ENCODE assay signal across 8 cellular contexts in genomic region chr6:158660331-158660730, GRCh38. TPM values are rescaled to one million over a fixed set of nuclear protein-coding genes. Genes with fewer than 3 reads are reported as not detected.
DNase-seq lines count a peak whose midpoint lies in the region; ATAC-seq and TF ChIP-seq lines count a peak whose summit lies in the region.

No MANE protein-coding gene starts in this region.

- TF ChIP-seq CTCF in mammary epithelial cell (conservative IDR thresholded peaks at IDR 0.05 in 1 of 2, IDR thresholded peaks at IDR 0.05 in 1 of 2; ENCODE audit: extremely low read depth in 1 of 2, insufficient read depth in 1 of 2, low read depth in 1 of 2, low read length in 2 of 2) (peak; percentile 49 to 59), neural cell (IDR thresholded peaks at IDR 0.05; ENCODE audit: poor library complexity, severe bottlenecking) (peak; percentile 12), coronary artery (IDR thresholded peaks at IDR 0.05) (no peak)

- H2AFZ ChIP-seq in mammary epithelial cell (ENCODE audit: low read depth, low read length) = no peak overlapping the region
- H2AFZ ChIP-seq in neural cell (ENCODE audit: low read depth, low read length) = no peak overlapping the region

- H4K20me1 ChIP-seq in mammary epithelial cell (ENCODE audit: insufficient read depth, low read length) (no peaks in the 10 kb centered on the region), neural cell (ENCODE audit: insufficient read depth) (no peaks in the 10 kb centered on the region)

- H3K9me3 ChIP-seq in mammary epithelial cell (replicated peaks; ENCODE audit: insufficient read depth, low read length) = no peaks in the 10 kb centered on the region
- H3K9me3 ChIP-seq in neural cell (ENCODE audit: low read length) = no peaks in the 10 kb centered on the region

- no TSS peak for BruUV-seq in mammary epithelial cell (replicated peaks; lab: Mats Ljungman, UMichigan)

- TF ChIP-seq RAD21 in Ishikawa (IDR thresholded peaks at IDR 0.05; ENCODE audit: low read depth) (peak; percentile 74), neural cell (conservative IDR thresholded peaks at IDR 0.05) (no peak)

- H3K9ac ChIP-seq in mammary epithelial cell (ENCODE audit: insufficient read depth, low read length) = no peak overlapping the region
- H3K9ac ChIP-seq in neural cell (ENCODE audit: low read length) = no peak overlapping the region

- no peak overlapping the region for H3K27ac ChIP-seq in mammary epithelial cell (ENCODE audit: insufficient read depth, low read depth, low read length)
- no peak overlapping the region for H3K27ac ChIP-seq in neural cell (ENCODE audit: low read length)
- H3K27ac ChIP-seq in coronary artery = no peak overlapping the region

- H3K4me3 ChIP-seq in mammary epithelial cell (replicated peaks in 1 of 3; ENCODE audit: insufficient read depth in 1 of 3, low read depth in 2 of 3, low read length in 3 of 3) (no peak overlapping the region), neural cell (ENCODE audit: low read length) (no peak overlapping the region), coronary artery (no peak overlapping the region)

- no peaks in the 10 kb centered on the region for H3F3A ChIP-seq in neural cell (ENCODE audit: insufficient read depth, low read length, poor library complexity, severe bottlenecking)

- dilution Hi-C loops in mammary epithelial cell (cut with HindIII; ENCODE audit: low sequenced_read_pairs) = no loop called here

- CTCF ChIA-PET in mammary epithelial cell (lab: Charles Lee; ENCODE audit: low non-redundant PET) = no interaction called here

- TF ChIP-seq EP300 in Ishikawa (IDR thresholded peaks at IDR 0.05; ENCODE audit: borderline replicate concordance) (no peak), neural cell (conservative IDR thresholded peaks at IDR 0.05; ENCODE audit: poor library complexity, severe bottlenecking) (no peak)

- H3K79me2 ChIP-seq in mammary epithelial cell (ENCODE audit: insufficient read depth, low read length) = no peaks in the 10 kb centered on the region
- H3K79me2 ChIP-seq in neural cell (replicated peaks; ENCODE audit: insufficient read depth, low read length) = no peaks in the 10 kb centered on the region

- H3K4me1 ChIP-seq in mammary epithelial cell (ENCODE audit: insufficient read depth, low read length) = no peaks in the 10 kb centered on the region

- WGBS in mammary epithelial cell (ENCODE audit: low coverage, missing lambda C conversion rate) = 61% methylated on average over 9 of the region's 10 CpGs

- H3K4me2 ChIP-seq in mammary epithelial cell (ENCODE audit: insufficient read depth, low read depth, low read length) = no peak overlapping the region
- no peak overlapping the region for H3K4me2 ChIP-seq in neural cell (ENCODE audit: low read length)

- DNase-seq in SIG-M5 treated with dmso at 0.1 percent for 504 hours (lab: John Stamatoyannopoulos, UW; ENCODE audit: unreplicated experiment) = peak; percentile 43
- DNase-seq in SIG-M5 (lab: John Stamatoyannopoulos, UW) = no peak
- peak; percentile 33 for DNase-seq in SHP77 treated with DMSO at 0.1 percent for 48 hours (lab: John Stamatoyannopoulos, UW)
- DNase-seq in mammary epithelial cell = no peak
- DNase-seq in coronary artery (ENCODE audit: low spot score) = no peak

- H3K27me3 ChIP-seq in mammary epithelial cell (ENCODE audit: insufficient read depth, low read length) = no peaks in the 10 kb centered on the region
- no peaks in the 10 kb centered on the region for H3K27me3 ChIP-seq in neural cell (ENCODE audit: insufficient read depth, low read depth, low read length)

- intact Hi-C loops in mammary epithelial cell (cut with micrococcal nuclease) = loop anchor here (1.0 kb wide), 1 partner anchor 31 kb away; no protein-coding TSS in a partner anchor

- in situ Hi-C loops in mammary epithelial cell (cut with MboI; ENCODE audit: low sequenced_read_pairs in 2 of 2) = no loop called here

- H3K36me3 ChIP-seq in mammary epithelial cell (ENCODE audit: insufficient read depth, low read length) (no peaks in the 10 kb centered on the region), neural cell (ENCODE audit: insufficient read depth, low read length) (no peaks in the 10 kb centered on the region)

- no peak for ATAC-seq in GM19023 (IDR thresholded peaks at IDR 0.05; ENCODE audit: unreplicated experiment)

- H3K9me2 ChIP-seq in neural cell (ENCODE audit: insufficient read depth, low read length) = no peaks in the 10 kb centered on the region

TF ChIP-seq in Ishikawa, 13 proteins besides CTCF, POLR2A, EP300 and RAD21 (continues in another document):
- TF ChIP-seq FOXM1 (IDR thresholded peaks at IDR 0.05; ENCODE audit: borderline replicate concordance, low read depth) (no peak), NFIC (IDR thresholded peaks at IDR 0.05) (no peak), CREB1 (IDR thresholded peaks at IDR 0.05; ENCODE audit: low read depth) (no peak), USF1 (IDR thresholded peaks at IDR 0.05) (no peak), TCF12 (IDR thresholded peaks at IDR 0.05; ENCODE audit: low read depth) (no peak), TEAD4 (IDR thresholded peaks at IDR 0.05) (no peak), ZBTB7A (IDR thresholded peaks at IDR 0.05; ENCODE audit: low read depth) (no peak), MAX (IDR thresholded peaks at IDR 0.05) (no peak)

TF ChIP-seq in neural cell, 6 proteins besides CTCF, POLR2A, EP300 and RAD21:
- no peak for TF ChIP-seq TAF1 (IDR thresholded peaks at IDR 0.05; ENCODE audit: low read depth)
- no peak for TF ChIP-seq POLR2AphosphoS5 (IDR thresholded peaks at IDR 0.05)
- no peak for TF ChIP-seq REST (IDR thresholded peaks at IDR 0.05; ENCODE audit: borderline replicate concordance)
- TF ChIP-seq SMC3 (conservative IDR thresholded peaks at IDR 0.05; ENCODE audit: poor library complexity) = no peak
- no peak for TF ChIP-seq MXI1 (conservative IDR thresholded peaks at IDR 0.05; ENCODE audit: poor library complexity, severe bottlenecking)
- no peak for TF ChIP-seq EZH2 (IDR thresholded peaks at IDR 0.05; ENCODE audit: borderline replicate concordance, insufficient read depth, low read length, poor library complexity, severe bottlenecking)

RNA-seq across cellular contexts. Expression of gene SYTL3, which starts 10.5 kb away (rescaled TPM):
- 1 to 10 TPM; 1.5 to 1.7 TPM for total RNA-seq in mammary epithelial cell
- polyA plus RNA-seq in mammary epithelial cell (0.87 TPM), neural cell (2.1 and 3.8 TPM in 2 replicates)
- polyA minus RNA-seq in mammary epithelial cell (0.21 TPM), neural cell (1.9 and 4.3 TPM in 2 replicates)

RNA-seq across cellular contexts. Expression of gene DYNLT1, which starts 15.8 kb away (rescaled TPM):
- total RNA-seq in mammary epithelial cell = 100 to 1,000 TPM in 1 of 2 donors, 10 to 100 TPM in 1; 51.8 to 129 TPM
- polyA plus RNA-seq in mammary epithelial cell = 211 TPM
- polyA minus RNA-seq in mammary epithelial cell = 199 TPM
- polyA plus RNA-seq in neural cell = 280 and 320 TPM in 2 replicates
- 108 and 114 TPM in 2 replicates for polyA minus RNA-seq in neural cell

Comparison
In these comparisons a context has a peak if more than half of its experiments do, and no peak if none do; other contexts are left out.
1. DNase-seq: peak in SIG-M5 treated with dmso at 0.1 percent for 504 hours (single experiment) and SHP77 treated with DMSO at 0.1 percent for 48 hours (single experiment); none in SIG-M5 (single experiment), mammary epithelial cell (single experiment) and coronary artery (single experiment).